Comparison of ENCODE assay signal across 8 cellular contexts in genomic region chr19:7874080-7874856, GRCh38. TPM values are rescaled to one million over a fixed set of nuclear protein-coding genes. Genes with fewer than 3 reads are reported as not detected.
DNase-seq lines count a peak whose midpoint lies in the region; ATAC-seq and TF ChIP-seq lines count a peak whose summit lies in the region.

TSS of gene PRR36 (minus strand) at chr19:7874390. CDS start at chr19:7873689, 701 bp downstream.

- no peaks in the 10 kb centered on the region for H3K36me3 Mint-ChIP-seq in activated naive CD4-positive, alpha-beta T cell treated with anti-CD3 and anti-CD28 coated beads for 36 hours (ENCODE audit: low read depth)
- no peaks in the 10 kb centered on the region for H3K36me3 Mint-ChIP-seq in activated naive CD4-positive, alpha-beta T cell treated with anti-CD3 and anti-CD28 coated beads, Interleukin-2, amount 50 U/mL, for 72 hours

- no TSS peak for BruUV-seq in mammary epithelial cell (replicated peaks; lab: Mats Ljungman, UMichigan)

- H3K4me3 Mint-ChIP-seq in activated naive CD4-positive, alpha-beta T cell treated with anti-CD3 and anti-CD28 coated beads for 36 hours, result peak within 1 kb of the TSS; percentile 60

- WGBS in mammary epithelial cell (ENCODE audit: low coverage, missing lambda C conversion rate), result 0% methylated on average over 5 of the region's 84 CpGs
- 10 to 12% methylated on average over 17 to 74 of the region's 84 CpGs for WGBS in GM23248 (ENCODE audit: low coverage in 1 of 2, low lambda C conversion rate in 2 of 2, missing lambda C conversion rate in 2 of 2), 2 experiments

- H3K4me1 Mint-ChIP-seq in activated naive CD4-positive, alpha-beta T cell treated with anti-CD3 and anti-CD28 coated beads for 36 hours (ENCODE audit: low read depth), result peaks cover 29% of the 10 kb centered on the region

- no peaks in the 10 kb centered on the region for H3K9me3 Mint-ChIP-seq in activated naive CD4-positive, alpha-beta T cell treated with anti-CD3 and anti-CD28 coated beads for 36 hours
- peaks cover 0 to 4% of the 10 kb centered on the region in 2 donors for H3K9me3 Mint-ChIP-seq in activated naive CD4-positive, alpha-beta T cell treated with anti-CD3 and anti-CD28 coated beads, Interleukin-2, amount 50 U/mL, for 72 hours

- ATAC-seq in activated naive CD4-positive, alpha-beta T cell treated with anti-CD3 and anti-CD28 coated beads, Interleukin-2, amount 50 U/mL, for 72 hours, result no peak
- ATAC-seq in GM19328 (IDR thresholded peaks at IDR 0.05; ENCODE audit: unreplicated experiment) (no peak), GM19467 (IDR thresholded peaks at IDR 0.05; ENCODE audit: unreplicated experiment) (no peak)

- H3K27me3 Mint-ChIP-seq in activated naive CD4-positive, alpha-beta T cell treated with anti-CD3 and anti-CD28 coated beads for 36 hours (ENCODE audit: low read depth), result peaks cover 27% of the 10 kb centered on the region

- H3K36me3 ChIP-seq in mammary epithelial cell (ENCODE audit: insufficient read depth, low read length) (no peaks in the 10 kb centered on the region), GM23248 (ENCODE audit: low read depth) (no peaks in the 10 kb centered on the region)

- CTCF ChIA-PET in activated naive CD4-positive, alpha-beta T cell treated with anti-CD3 and anti-CD28 coated beads for 36 hours (lab: Charles Lee), result no interaction called here
- CTCF ChIA-PET in mammary epithelial cell (lab: Charles Lee; ENCODE audit: low non-redundant PET), result no interaction called here

- H3K4me1 ChIP-seq in mammary epithelial cell (ENCODE audit: insufficient read depth, low read length) (peaks cover 25% of the 10 kb centered on the region), GM23248 (ENCODE audit: insufficient read depth) (no peaks in the 10 kb centered on the region; the same call in 1 of the 2 replicates)

- no peak within 1 kb of the TSS for H3K27ac ChIP-seq in mammary epithelial cell (ENCODE audit: insufficient read depth, low read depth, low read length)
- no peak within 1 kb of the TSS for H3K27ac ChIP-seq in GM23248

- no peaks in the 10 kb centered on the region for H3K9me2 ChIP-seq in GM23248 (ENCODE audit: insufficient read depth)

- H2AFZ ChIP-seq in mammary epithelial cell (ENCODE audit: low read depth, low read length) (peak within 1 kb of the TSS; percentile 2), GM23248 (no peak within 1 kb of the TSS)

- in situ Hi-C loops in mammary epithelial cell (cut with MboI; ENCODE audit: low sequenced_read_pairs in 2 of 2), result no loop called here
- in situ Hi-C loops in GM23248 (cut with MboI), result no loop called here

- no peak within 1 kb of the TSS for H3K9ac ChIP-seq in mammary epithelial cell (ENCODE audit: insufficient read depth, low read length)
- H3K9ac ChIP-seq in GM23248, result no peak within 1 kb of the TSS

- H3F3A ChIP-seq in GM23248 (ENCODE audit: insufficient read depth), result peaks cover 14% of the 10 kb centered on the region

- no peak for TF ChIP-seq CTCF in mammary epithelial cell (conservative IDR thresholded peaks at IDR 0.05 in 1 of 2, IDR thresholded peaks at IDR 0.05 in 1 of 2; ENCODE audit: extremely low read depth in 1 of 2, insufficient read depth in 1 of 2, low read depth in 1 of 2, low read length in 2 of 2)

- H3K4me2 ChIP-seq in mammary epithelial cell (ENCODE audit: insufficient read depth, low read depth, low read length) (peak within 1 kb of the TSS; percentile 54), GM23248 (ENCODE audit: unreplicated experiment) (no peak within 1 kb of the TSS)

- DNase-seq in activated naive CD4-positive, alpha-beta T cell treated with anti-CD3 and anti-CD28 coated beads for 36 hours, result no peak
- no peak for DNase-seq in activated naive CD4-positive, alpha-beta T cell treated with anti-CD3 and anti-CD28 coated beads, Interleukin-2, amount 50 U/mL, for 72 hours (ENCODE audit: low spot score in 2 of 2)
- DNase-seq in NCI-H510A (lab: John Stamatoyannopoulos, UW) (peak; percentile 91), mammary epithelial cell (no peak), midbrain (lab: John Stamatoyannopoulos, UW) (peak; percentile 32), GM23248 (no peak)

- H3K9me3 ChIP-seq in mammary epithelial cell (replicated peaks; ENCODE audit: insufficient read depth, low read length), result no peaks in the 10 kb centered on the region
- no peaks in the 10 kb centered on the region for H3K9me3 ChIP-seq in GM23248 (ENCODE audit: low read depth)

- H3K27me3 ChIP-seq in mammary epithelial cell (ENCODE audit: insufficient read depth, low read length) (peaks cover 17% of the 10 kb centered on the region), GM23248 (replicated peaks; ENCODE audit: insufficient read depth) (peaks cover 22% of the 10 kb centered on the region)

- dilution Hi-C loops in mammary epithelial cell (cut with HindIII; ENCODE audit: low sequenced_read_pairs), result no loop called here

- H3K79me2 ChIP-seq in mammary epithelial cell (ENCODE audit: insufficient read depth, low read length) (no peaks in the 10 kb centered on the region), GM23248 (ENCODE audit: insufficient read depth) (no peaks in the 10 kb centered on the region)

- no peak within 1 kb of the TSS for H3K27ac Mint-ChIP-seq in activated naive CD4-positive, alpha-beta T cell treated with anti-CD3 and anti-CD28 coated beads for 36 hours
- peak within 1 kb of the TSS in 1 of 2 donors; percentile 36 for H3K27ac Mint-ChIP-seq in activated naive CD4-positive, alpha-beta T cell treated with anti-CD3 and anti-CD28 coated beads, Interleukin-2, amount 50 U/mL, for 72 hours

- intact Hi-C loops in activated naive CD4-positive, alpha-beta T cell treated with anti-CD3 and anti-CD28 coated beads for 36 hours (cut with micrococcal nuclease), result no loop called here
- intact Hi-C loops in mammary epithelial cell (cut with micrococcal nuclease), result no loop called here

- H4K20me1 ChIP-seq in mammary epithelial cell (ENCODE audit: insufficient read depth, low read length) (peaks cover 2% of the 10 kb centered on the region), GM23248 (ENCODE audit: insufficient read depth) (no peaks in the 10 kb centered on the region)

- H3K4me3 ChIP-seq in mammary epithelial cell (replicated peaks in 1 of 3; ENCODE audit: insufficient read depth in 1 of 3, low read depth in 2 of 3, low read length in 3 of 3) (no peak within 1 kb of the TSS), GM23248 (no peak within 1 kb of the TSS)

RNA-seq across cellular contexts. Expression of gene PRR36, which starts in this region (rescaled TPM):
- total RNA-seq in activated naive CD4-positive, alpha-beta T cell treated with anti-CD3 and anti-CD28 coated beads for 36 hours, result under 1 TPM; 0.07 to 0.12 TPM
- total RNA-seq in activated naive CD4-positive, alpha-beta T cell treated with anti-CD3 and anti-CD28 coated beads, Interleukin-2, amount 50 U/mL, for 72 hours, result under 1 TPM; 0.20 to 0.97 TPM
- under 1 TPM; under 0.01 to 0.12 TPM for total RNA-seq in mammary epithelial cell
- 0.01 TPM for polyA plus RNA-seq in mammary epithelial cell
- polyA minus RNA-seq in mammary epithelial cell, result not detected
- total RNA-seq in GM23248 (2014; rRNA removed; shearing (Covaris generic)), result not detected in 2 replicates
- 0.10 TPM in 1 of 2 replicates, not detected in the other for polyA plus RNA-seq in GM23248 (2016; fragmentation: Nextera tagmentation; extraction: Ambion mirVana)

Comparison
In these comparisons a context has a peak if more than half of its experiments do, and no peak if none do; other contexts are left out.
1. DNase-seq: peak in NCI-H510A (single experiment) and midbrain (single experiment); none in activated naive CD4-positive, alpha-beta T cell treated with anti-CD3 and anti-CD28 coated beads for 36 hours (single experiment), activated naive CD4-positive, alpha-beta T cell treated with anti-CD3 and anti-CD28 coated beads, Interleukin-2, amount 50 U/mL, for 72 hours (0 of 2), mammary epithelial cell (single experiment) and GM23248 (single experiment).